ENCODE assay signal across 1 cellular context in the genomic region with DNA sequence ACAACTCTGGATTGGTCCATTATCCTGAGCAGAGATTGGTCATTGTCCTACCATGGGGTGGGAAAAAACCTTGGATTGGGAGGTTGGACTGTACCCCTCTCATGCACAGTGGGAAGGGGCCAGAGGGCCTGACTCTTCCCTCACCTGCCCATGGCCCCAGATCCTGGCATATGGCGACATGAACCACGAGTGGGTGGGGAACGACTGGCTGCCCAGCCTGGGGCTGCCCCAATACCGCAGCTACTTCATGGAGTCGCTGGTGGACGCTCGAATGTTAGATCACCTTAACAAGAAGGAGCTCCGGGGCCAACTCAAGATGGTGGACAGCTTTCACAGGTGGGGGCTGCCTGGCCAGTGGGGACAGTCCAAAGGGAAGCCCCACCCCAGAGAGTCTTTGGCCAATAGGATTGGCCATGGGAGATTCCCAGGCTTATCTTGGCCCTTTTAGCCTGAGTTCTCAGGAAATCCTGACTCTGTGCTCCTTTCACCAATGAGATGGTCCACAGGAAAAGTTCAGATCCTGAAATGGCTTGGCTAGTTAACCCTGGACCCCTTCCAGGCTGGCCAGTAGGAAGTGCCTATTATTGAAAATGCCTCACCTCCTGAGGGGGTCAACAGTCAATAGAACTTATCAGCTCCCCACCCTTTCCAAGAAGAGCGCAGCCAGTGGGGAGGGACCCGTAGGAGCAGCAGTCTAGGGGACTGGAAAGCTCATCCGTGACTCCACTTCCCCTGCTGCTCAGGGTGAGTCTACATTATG.
TF ChIP-seq lines count a peak whose summit lies in the region.

No MANE protein-coding gene starts in this region.

TF ChIP-seq in K562, 482 proteins besides CTCF, POLR2A, EP300 and RAD21:
- TF ChIP-seq, protein P1, sequence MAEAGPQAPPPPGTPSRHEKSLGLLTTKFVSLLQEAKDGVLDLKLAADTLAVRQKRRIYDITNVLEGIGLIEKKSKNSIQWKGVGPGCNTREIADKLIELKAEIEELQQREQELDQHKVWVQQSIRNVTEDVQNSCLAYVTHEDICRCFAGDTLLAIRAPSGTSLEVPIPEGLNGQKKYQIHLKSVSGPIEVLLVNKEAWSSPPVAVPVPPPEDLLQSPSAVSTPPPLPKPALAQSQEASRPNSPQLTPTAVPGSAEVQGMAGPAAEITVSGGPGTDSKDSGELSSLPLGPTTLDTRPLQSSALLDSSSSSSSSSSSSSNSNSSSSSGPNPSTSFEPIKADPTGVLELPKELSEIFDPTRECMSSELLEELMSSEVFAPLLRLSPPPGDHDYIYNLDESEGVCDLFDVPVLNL (CRISPR knock-in tag; IDR thresholded peaks at IDR 0.05; ENCODE audit: low read depth): 0 out of 2 replicates have a peak, but pooled peaks have one; percentile 52
- TF ChIP-seq NCOA4 (IDR thresholded peaks at IDR 0.05; ENCODE audit: partially characterized antibody) (no peak), ZNF561 (CRISPR knock-in tag; conservative IDR thresholded peaks at IDR 0.05) (no peak), ZZZ3 (IDR thresholded peaks at IDR 0.05) (no peak), FUS (optimal IDR thresholded peaks at IDR 0.05; ENCODE audit: low read depth, low read length) (no peak), TCF7L2 (IDR thresholded peaks at IDR 0.05; ENCODE audit: low read depth, low read length) (no peak), ZFX (CRISPR knock-in tag; IDR thresholded peaks at IDR 0.05) (0 out of 2 replicates have a peak, but pooled peaks have one; percentile 20), NFYB (IDR thresholded peaks at IDR 0.05; ENCODE audit: extremely low read depth, insufficient read length) (peak; percentile 20), YY1 (IDR thresholded peaks at IDR 0.05; ENCODE audit: borderline replicate concordance in 1 of 3, control insufficient read depth in 1 of 3, extremely low read depth in 1 of 3, insufficient read depth in 3 of 3, insufficient read length in 1 of 3, insufficient replicate concordance in 2 of 3, low read depth in 1 of 3, low read length in 2 of 3) (peak; percentile 38 to 88 (median 60)), GABPB1 (CRISPR knock-in tag; IDR thresholded peaks at IDR 0.05) (no peak), SMC3 (conservative IDR thresholded peaks at IDR 0.05; ENCODE audit: insufficient read depth, low read depth, low read length) (no peak), BDP1 (IDR thresholded peaks at IDR 0.05; ENCODE audit: insufficient read depth, insufficient read length) (no peak), RBM39 (optimal IDR thresholded peaks at IDR 0.05; ENCODE audit: low read depth, low read length) (no peak), ZSCAN29 (IDR thresholded peaks at IDR 0.05) (no peak), EHMT2 (IDR thresholded peaks at IDR 0.05) (0 out of 2 replicates have a peak, but pooled peaks have one; percentile 43), CBFB (CRISPR knock-in tag; IDR thresholded peaks at IDR 0.05) (no peak), RCOR1 (IDR thresholded peaks at IDR 0.05; ENCODE audit: borderline replicate concordance in 1 of 2, low read depth in 2 of 2, low read length in 2 of 2) (peak in 1 of 2 experiments; percentile 18; a peak in 1 of 4 replicates), KDM5B (IDR thresholded peaks at IDR 0.05; ENCODE audit: insufficient replicate concordance, low read depth, low read length) (peak; percentile 14), NFE2 (IDR thresholded peaks at IDR 0.05; ENCODE audit: low read depth) (no peak), MAFK (IDR thresholded peaks at IDR 0.05; ENCODE audit: low read length) (no peak), NFATC3 (IDR thresholded peaks at IDR 0.05) (no peak), HNRNPUL1 (IDR thresholded peaks at IDR 0.05; ENCODE audit: low read length) (no peak), KDM1A (IDR thresholded peaks at IDR 0.05) (no peak), PHF8 (IDR thresholded peaks at IDR 0.05; ENCODE audit: borderline replicate concordance, low read length) (peak; percentile 2; the same call in 1 of the 2 replicates), WHSC1 (IDR thresholded peaks at IDR 0.05; ENCODE audit: low read length) (no peak), HNRNPLL (IDR thresholded peaks at IDR 0.05; ENCODE audit: low read depth, low read length, poor library complexity, severe bottlenecking) (no peak), ZNF232 (CRISPR knock-in tag; IDR thresholded peaks at IDR 0.05) (no peak), POLR2AphosphoS5 (IDR thresholded peaks at IDR 0.05; ENCODE audit: control insufficient read depth, insufficient read depth, low read depth, low read length) (peak; percentile 62), TBL1XR1 (IDR thresholded peaks at IDR 0.05; ENCODE audit: low read length in 2 of 2) (0 out of 4 replicates have a peak, but pooled peaks of 1 of the 2 experiments have one; percentile 20), SMAD2 (IDR thresholded peaks at IDR 0.05; ENCODE audit: low read depth, low read length) (no peak), TBP (optimal IDR thresholded peaks at IDR 0.05; ENCODE audit: low read depth, low read length) (peak; percentile 52)
- TF ChIP-seq, protein P2, sequence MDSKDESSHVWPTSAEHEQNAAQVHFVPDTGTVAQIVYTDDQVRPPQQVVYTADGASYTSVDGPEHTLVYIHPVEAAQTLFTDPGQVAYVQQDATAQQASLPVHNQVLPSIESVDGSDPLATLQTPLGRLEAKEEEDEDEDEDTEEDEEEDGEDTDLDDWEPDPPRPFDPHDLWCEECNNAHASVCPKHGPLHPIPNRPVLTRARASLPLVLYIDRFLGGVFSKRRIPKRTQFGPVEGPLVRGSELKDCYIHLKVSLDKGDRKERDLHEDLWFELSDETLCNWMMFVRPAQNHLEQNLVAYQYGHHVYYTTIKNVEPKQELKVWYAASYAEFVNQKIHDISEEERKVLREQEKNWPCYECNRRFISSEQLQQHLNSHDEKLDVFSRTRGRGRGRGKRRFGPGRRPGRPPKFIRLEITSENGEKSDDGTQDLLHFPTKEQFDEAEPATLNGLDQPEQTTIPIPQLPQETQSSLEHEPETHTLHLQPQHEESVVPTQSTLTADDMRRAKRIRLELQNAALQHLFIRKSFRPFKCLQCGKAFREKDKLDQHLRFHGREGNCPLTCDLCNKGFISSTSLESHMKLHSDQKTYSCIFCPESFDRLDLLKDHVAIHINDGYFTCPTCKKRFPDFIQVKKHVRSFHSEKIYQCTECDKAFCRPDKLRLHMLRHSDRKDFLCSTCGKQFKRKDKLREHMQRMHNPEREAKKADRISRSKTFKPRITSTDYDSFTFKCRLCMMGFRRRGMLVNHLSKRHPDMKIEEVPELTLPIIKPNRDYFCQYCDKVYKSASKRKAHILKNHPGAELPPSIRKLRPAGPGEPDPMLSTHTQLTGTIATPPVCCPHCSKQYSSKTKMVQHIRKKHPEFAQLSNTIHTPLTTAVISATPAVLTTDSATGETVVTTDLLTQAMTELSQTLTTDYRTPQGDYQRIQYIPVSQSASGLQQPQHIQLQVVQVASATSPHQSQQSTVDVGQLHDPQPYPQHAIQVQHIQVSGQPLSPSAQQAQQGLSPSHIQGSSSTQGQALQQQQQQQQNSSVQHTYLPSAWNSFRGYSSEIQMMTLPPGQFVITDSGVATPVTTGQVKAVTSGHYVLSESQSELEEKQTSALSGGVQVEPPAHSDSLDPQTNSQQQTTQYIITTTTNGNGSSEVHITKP (IDR thresholded peaks at IDR 0.05; ENCODE audit: partially characterized antibody): peak; percentile 21
- TF ChIP-seq, protein P3, sequence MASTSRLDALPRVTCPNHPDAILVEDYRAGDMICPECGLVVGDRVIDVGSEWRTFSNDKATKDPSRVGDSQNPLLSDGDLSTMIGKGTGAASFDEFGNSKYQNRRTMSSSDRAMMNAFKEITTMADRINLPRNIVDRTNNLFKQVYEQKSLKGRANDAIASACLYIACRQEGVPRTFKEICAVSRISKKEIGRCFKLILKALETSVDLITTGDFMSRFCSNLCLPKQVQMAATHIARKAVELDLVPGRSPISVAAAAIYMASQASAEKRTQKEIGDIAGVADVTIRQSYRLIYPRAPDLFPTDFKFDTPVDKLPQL (IDR thresholded peaks at IDR 0.05; ENCODE audit: extremely low read depth, insufficient read length): peak; percentile 34
- TF ChIP-seq, protein P4, sequence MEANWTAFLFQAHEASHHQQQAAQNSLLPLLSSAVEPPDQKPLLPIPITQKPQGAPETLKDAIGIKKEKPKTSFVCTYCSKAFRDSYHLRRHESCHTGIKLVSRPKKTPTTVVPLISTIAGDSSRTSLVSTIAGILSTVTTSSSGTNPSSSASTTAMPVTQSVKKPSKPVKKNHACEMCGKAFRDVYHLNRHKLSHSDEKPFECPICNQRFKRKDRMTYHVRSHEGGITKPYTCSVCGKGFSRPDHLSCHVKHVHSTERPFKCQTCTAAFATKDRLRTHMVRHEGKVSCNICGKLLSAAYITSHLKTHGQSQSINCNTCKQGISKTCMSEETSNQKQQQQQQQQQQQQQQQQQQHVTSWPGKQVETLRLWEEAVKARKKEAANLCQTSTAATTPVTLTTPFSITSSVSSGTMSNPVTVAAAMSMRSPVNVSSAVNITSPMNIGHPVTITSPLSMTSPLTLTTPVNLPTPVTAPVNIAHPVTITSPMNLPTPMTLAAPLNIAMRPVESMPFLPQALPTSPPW (CRISPR knock-in tag; IDR thresholded peaks at IDR 0.05): peak; percentile 42; the same call in 1 of the 2 replicates
- TF ChIP-seq, protein P5, sequence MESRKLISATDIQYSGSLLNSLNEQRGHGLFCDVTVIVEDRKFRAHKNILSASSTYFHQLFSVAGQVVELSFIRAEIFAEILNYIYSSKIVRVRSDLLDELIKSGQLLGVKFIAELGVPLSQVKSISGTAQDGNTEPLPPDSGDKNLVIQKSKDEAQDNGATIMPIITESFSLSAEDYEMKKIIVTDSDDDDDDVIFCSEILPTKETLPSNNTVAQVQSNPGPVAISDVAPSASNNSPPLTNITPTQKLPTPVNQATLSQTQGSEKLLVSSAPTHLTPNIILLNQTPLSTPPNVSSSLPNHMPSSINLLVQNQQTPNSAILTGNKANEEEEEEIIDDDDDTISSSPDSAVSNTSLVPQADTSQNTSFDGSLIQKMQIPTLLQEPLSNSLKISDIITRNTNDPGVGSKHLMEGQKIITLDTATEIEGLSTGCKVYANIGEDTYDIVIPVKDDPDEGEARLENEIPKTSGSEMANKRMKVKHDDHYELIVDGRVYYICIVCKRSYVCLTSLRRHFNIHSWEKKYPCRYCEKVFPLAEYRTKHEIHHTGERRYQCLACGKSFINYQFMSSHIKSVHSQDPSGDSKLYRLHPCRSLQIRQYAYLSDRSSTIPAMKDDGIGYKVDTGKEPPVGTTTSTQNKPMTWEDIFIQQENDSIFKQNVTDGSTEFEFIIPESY (CRISPR knock-in tag; IDR thresholded peaks at IDR 0.05): no peak
- TF ChIP-seq, protein P6, sequence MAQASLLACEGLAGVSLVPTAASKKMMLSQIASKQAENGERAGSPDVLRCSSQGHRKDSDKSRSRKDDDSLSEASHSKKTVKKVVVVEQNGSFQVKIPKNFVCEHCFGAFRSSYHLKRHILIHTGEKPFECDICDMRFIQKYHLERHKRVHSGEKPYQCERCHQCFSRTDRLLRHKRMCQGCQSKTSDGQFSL (CRISPR knock-in tag; IDR thresholded peaks at IDR 0.05): no peak
- TF ChIP-seq, protein P6 (tag; IDR thresholded peaks at IDR 0.05): no peak
- TF ChIP-seq, protein P7, sequence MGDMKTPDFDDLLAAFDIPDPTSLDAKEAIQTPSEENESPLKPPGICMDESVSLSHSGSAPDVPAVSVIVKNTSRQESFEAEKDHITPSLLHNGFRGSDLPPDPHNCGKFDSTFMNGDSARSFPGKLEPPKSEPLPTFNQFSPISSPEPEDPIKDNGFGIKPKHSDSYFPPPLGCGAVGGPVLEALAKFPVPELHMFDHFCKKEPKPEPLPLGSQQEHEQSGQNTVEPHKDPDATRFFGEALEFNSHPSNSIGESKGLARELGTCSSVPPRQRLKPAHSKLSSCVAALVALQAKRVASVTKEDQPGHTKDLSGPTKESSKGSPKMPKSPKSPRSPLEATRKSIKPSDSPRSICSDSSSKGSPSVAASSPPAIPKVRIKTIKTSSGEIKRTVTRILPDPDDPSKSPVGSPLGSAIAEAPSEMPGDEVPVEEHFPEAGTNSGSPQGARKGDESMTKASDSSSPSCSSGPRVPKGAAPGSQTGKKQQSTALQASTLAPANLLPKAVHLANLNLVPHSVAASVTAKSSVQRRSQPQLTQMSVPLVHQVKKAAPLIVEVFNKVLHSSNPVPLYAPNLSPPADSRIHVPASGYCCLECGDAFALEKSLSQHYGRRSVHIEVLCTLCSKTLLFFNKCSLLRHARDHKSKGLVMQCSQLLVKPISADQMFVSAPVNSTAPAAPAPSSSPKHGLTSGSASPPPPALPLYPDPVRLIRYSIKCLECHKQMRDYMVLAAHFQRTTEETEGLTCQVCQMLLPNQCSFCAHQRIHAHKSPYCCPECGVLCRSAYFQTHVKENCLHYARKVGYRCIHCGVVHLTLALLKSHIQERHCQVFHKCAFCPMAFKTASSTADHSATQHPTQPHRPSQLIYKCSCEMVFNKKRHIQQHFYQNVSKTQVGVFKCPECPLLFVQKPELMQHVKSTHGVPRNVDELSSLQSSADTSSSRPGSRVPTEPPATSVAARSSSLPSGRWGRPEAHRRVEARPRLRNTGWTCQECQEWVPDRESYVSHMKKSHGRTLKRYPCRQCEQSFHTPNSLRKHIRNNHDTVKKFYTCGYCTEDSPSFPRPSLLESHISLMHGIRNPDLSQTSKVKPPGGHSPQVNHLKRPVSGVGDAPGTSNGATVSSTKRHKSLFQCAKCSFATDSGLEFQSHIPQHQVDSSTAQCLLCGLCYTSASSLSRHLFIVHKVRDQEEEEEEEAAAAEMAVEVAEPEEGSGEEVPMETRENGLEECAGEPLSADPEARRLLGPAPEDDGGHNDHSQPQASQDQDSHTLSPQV (IDR thresholded peaks at IDR 0.05): no peak
- TF ChIP-seq, protein P8, sequence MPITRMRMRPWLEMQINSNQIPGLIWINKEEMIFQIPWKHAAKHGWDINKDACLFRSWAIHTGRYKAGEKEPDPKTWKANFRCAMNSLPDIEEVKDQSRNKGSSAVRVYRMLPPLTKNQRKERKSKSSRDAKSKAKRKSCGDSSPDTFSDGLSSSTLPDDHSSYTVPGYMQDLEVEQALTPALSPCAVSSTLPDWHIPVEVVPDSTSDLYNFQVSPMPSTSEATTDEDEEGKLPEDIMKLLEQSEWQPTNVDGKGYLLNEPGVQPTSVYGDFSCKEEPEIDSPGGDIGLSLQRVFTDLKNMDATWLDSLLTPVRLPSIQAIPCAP (CRISPR knock-in tag; IDR thresholded peaks at IDR 0.05; ENCODE audit: borderline replicate concordance): no peak
- TF ChIP-seq, protein P9, sequence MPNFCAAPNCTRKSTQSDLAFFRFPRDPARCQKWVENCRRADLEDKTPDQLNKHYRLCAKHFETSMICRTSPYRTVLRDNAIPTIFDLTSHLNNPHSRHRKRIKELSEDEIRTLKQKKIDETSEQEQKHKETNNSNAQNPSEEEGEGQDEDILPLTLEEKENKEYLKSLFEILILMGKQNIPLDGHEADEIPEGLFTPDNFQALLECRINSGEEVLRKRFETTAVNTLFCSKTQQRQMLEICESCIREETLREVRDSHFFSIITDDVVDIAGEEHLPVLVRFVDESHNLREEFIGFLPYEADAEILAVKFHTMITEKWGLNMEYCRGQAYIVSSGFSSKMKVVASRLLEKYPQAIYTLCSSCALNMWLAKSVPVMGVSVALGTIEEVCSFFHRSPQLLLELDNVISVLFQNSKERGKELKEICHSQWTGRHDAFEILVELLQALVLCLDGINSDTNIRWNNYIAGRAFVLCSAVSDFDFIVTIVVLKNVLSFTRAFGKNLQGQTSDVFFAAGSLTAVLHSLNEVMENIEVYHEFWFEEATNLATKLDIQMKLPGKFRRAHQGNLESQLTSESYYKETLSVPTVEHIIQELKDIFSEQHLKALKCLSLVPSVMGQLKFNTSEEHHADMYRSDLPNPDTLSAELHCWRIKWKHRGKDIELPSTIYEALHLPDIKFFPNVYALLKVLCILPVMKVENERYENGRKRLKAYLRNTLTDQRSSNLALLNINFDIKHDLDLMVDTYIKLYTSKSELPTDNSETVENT (CRISPR knock-in tag; IDR thresholded peaks at IDR 0.05): 0 out of 2 replicates have a peak, but pooled peaks have one; percentile 14
